Comparison of ENCODE assay signal across 16 cellular contexts in the genomic region with DNA sequence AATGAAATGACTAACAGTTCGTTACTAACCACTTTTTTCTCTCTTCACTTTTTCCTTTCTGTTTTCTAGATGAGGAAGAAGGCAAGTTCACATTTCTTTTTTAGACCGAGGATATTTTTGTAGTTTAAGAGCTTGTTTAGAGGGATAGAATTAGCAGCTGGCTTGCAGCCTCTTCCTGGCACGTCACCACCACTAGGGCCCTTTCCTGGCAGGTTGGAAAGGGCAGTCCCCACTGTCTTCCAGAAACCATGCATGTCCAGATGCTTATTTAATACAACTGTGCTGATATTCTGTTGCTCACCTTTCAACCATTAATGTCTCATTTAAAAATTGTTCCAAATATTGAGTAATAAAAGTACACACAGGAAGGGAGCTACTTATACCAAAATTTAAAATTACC.
"Had no signal": no experiment of that assay in that cellular context is flagged by ENCODE, and none has a peak within 500 bp of the region (broad histone marks: within the 10 kb centered on the region; RNA-seq: fewer than 3 reads in every experiment).

No MANE protein-coding gene starts in this region.

- H3K27ac ChIP-seq: dorsolateral prefrontal cortex, lower lobe of right lung, stomach, testis, upper lobe of right lung had no signal

- H3K4me3 ChIP-seq: dorsolateral prefrontal cortex, lower lobe of right lung, stomach, testis, upper lobe of right lung had no signal

- H3K4me3 Mint-ChIP-seq: mesothelial cell of epicardium had no signal

- H3K27ac Mint-ChIP-seq: mesothelial cell of epicardium had no signal

- H3K4me1 ChIP-seq: lower lobe of right lung, testis, upper lobe of right lung had no signal

- H3K9me3 ChIP-seq: lower lobe of right lung, stomach, testis, upper lobe of right lung had no signal

- ATAC-seq: esophagus mucosa, lower lobe of right lung, upper lobe of right lung had no signal

- DNase-seq: activated CD4-positive, alpha-beta T cell treated with anti-CD3 and anti-CD28 coated beads for 1 hour; activated CD4-positive, alpha-beta T cell treated with anti-CD3 and anti-CD28 coated beads, Interleukin-2, amount 50 U/mL, for 4 hours; activated naive CD4-positive, alpha-beta T cell; activated T-cell treated with anti-CD3 and anti-CD28 coated beads for 4 hours; aorta; dorsolateral prefrontal cortex; kidney glomerular epithelial cell; lower lobe of right lung; stimulated activated CD4-positive, alpha-beta T cell treated with anti-CD3 and anti-CD28 coated beads, Interleukin-12 subunit alpha, Interleukin-12 subunit beta, amount 100 ng/mL, for 4 hours; stimulated activated CD4-positive, alpha-beta T cell treated with anti-CD3 and anti-CD28 coated beads, Interleukin-2, amount 100 ng/mL, for 24 hours; stomach; T-helper 2 cell; testis; upper lobe of right lung had no signal

- H3K36me3 ChIP-seq: lower lobe of right lung, stomach, upper lobe of right lung had no signal

- H3K27me3 ChIP-seq: dorsolateral prefrontal cortex, stomach, testis, upper lobe of right lung had no signal
